8 cellular contexts compared by ENCODE assay signal in the genomic region with DNA sequence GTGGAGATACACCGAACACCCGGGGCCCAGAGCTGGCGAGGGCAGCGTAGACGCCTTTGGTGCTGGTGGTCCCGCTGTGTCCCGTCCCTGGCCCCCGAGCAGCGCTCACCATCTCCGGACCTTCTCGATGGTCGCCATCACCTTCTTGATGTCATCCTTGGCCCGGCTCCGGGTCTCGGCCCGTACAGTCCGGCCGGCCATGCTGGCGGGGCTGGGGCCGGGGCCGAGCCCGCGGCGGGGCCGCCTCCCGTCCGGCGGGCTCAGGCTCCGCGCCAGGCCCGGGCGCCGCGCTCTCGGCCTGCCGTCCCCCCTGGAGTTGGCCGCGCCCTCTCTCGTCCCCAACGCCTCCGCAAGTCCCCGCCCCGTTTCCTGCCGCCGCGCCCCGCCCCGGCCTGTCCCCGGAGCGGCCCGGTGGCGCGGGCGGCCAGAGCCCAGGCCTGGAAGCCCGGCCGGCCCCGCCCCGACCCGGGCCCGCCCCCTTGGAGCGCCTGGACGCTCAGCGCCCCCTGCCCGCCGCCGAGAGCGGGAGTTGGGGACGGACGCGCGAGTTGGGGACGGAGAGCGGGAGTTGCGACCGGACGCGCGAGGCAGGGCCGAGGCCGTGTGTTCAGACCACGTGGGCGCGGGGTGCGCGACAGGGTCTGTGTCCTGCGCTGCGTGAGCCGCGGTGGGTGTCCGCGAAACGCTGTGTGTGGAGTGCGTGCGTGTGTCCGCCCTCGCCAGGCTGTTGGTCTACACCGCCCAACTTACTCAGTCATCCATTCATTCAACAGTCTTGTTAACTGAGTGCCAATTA. TPM values are rescaled to one million over a fixed set of nuclear protein-coding genes. Genes with fewer than 3 reads are reported as not detected.
DNase-seq lines count a peak whose midpoint lies in the region; ATAC-seq and TF ChIP-seq lines count a peak whose summit lies in the region.

A gene (minus strand): TSS at position 334 of the 796 bp plus-strand sequence. CDS start 133 bp downstream, at position 201.

- peak within 1 kb of the TSS; percentile 42 for H2BK5ac ChIP-seq in neuronal stem cell (ENCODE audit: low read length)

- peak within 1 kb of the TSS; percentile 91 for H2AFZ ChIP-seq in KMS-11 (ENCODE audit: low read depth)
- H2AFZ ChIP-seq in neuronal stem cell (ENCODE audit: low read length): peak within 1 kb of the TSS; percentile 93

- H3K4me1 ChIP-seq in KMS-11 (ENCODE audit: low read depth, poor library complexity, severe bottlenecking) (peaks cover 12% of the 10 kb centered on the region), SJCRH30 (peaks cover 5% of the 10 kb centered on the region; the same call in 1 of the 2 replicates), neuronal stem cell (ENCODE audit: control insufficient read depth in 2 of 2, insufficient read depth in 1 of 2, low read depth in 1 of 2, low read length in 2 of 2) (peaks cover 16 to 20% of the 10 kb centered on the region in 2 donors)

- no peak within 1 kb of the TSS for H3K4me3 ChIP-seq in KMS-11 (IDR thresholded peaks at IDR 0.05; ENCODE audit: insufficient read depth, low read depth, low read length)
- H3K4me3 ChIP-seq in SJCRH30: peak within 1 kb of the TSS; percentile 92
- peak within 1 kb of the TSS; percentile 87 to 93 for H3K4me3 ChIP-seq in neuronal stem cell (ENCODE audit: low read length in 2 of 2)

- H3K4me2 ChIP-seq in KMS-11 (peak within 1 kb of the TSS; percentile 94), neuronal stem cell (ENCODE audit: insufficient read depth, low read length, poor library complexity, severe bottlenecking) (peak within 1 kb of the TSS; percentile 84)

- H3K27me3 ChIP-seq in KMS-11 (ENCODE audit: insufficient read depth, low read depth): no peaks in the 10 kb centered on the region
- no peaks in the 10 kb centered on the region for H3K27me3 ChIP-seq in SJCRH30
- no peaks in the 10 kb centered on the region for H3K27me3 ChIP-seq in neuronal stem cell (ENCODE audit: control insufficient read depth in 3 of 3, insufficient read depth in 3 of 3, low read depth in 1 of 3, low read length in 3 of 3)

- peak within 1 kb of the TSS; percentile 98 for H3K23ac ChIP-seq in neuronal stem cell (ENCODE audit: low read depth, low read length, poor library complexity)

- H4K8ac ChIP-seq in neuronal stem cell (ENCODE audit: low read depth, low read length): peak within 1 kb of the TSS; percentile 88

- peak within 1 kb of the TSS; percentile 79 for H3K14ac ChIP-seq in neuronal stem cell (ENCODE audit: low read length)

- WGBS in neuronal stem cell (ENCODE audit: extremely low coverage in 2 of 2, insufficient read length in 2 of 2, insufficient replicate concordance in 1 of 2), 2 donors: no CpG with 5 or more reads among the region's 97 CpGs

- H3K9ac ChIP-seq in KMS-11 (peak within 1 kb of the TSS; percentile 62; the same call in 1 of the 2 replicates), neuronal stem cell (ENCODE audit: low read depth, low read length, poor library complexity) (peak within 1 kb of the TSS; percentile 98)

- H3K36me3 ChIP-seq in KMS-11 (ENCODE audit: insufficient read depth) (no peaks in the 10 kb centered on the region), SJCRH30 (peaks cover 3% of the 10 kb centered on the region; the same call in 1 of the 2 replicates), neuronal stem cell (replicated peaks in 1 of 2; ENCODE audit: control insufficient read depth in 2 of 2, insufficient read depth in 2 of 2, low read length in 2 of 2) (peaks cover 6 to 33% of the 10 kb centered on the region in 2 donors)

- H2AK5ac ChIP-seq in neuronal stem cell (ENCODE audit: low read depth, low read length): peak within 1 kb of the TSS; percentile 85

- no peak within 1 kb of the TSS for H2BK12ac ChIP-seq in neuronal stem cell (ENCODE audit: low read length)

- ATAC-seq in GM21723 (IDR thresholded peaks at IDR 0.05; ENCODE audit: unreplicated experiment): peak; percentile 73

- H3K9me3 ChIP-seq in SJCRH30 (replicated peaks) (no peaks in the 10 kb centered on the region), neuronal stem cell (replicated peaks in 1 of 2; ENCODE audit: control insufficient read depth in 2 of 2, insufficient read depth in 1 of 2, low read depth in 1 of 2, low read length in 2 of 2) (no peaks in the 10 kb centered on the region)

- peak within 1 kb of the TSS; percentile 39 for H3K4ac ChIP-seq in neuronal stem cell (ENCODE audit: low read length)

- H4K20me1 ChIP-seq in KMS-11 (ENCODE audit: insufficient read depth): no peaks in the 10 kb centered on the region

- peak within 1 kb of the TSS; percentile 88 for H2BK15ac ChIP-seq in neuronal stem cell (ENCODE audit: low read length)

- H3K79me1 ChIP-seq in neuronal stem cell (ENCODE audit: low read depth, low read length): peaks cover 6% of the 10 kb centered on the region

- H3K27ac ChIP-seq in KMS-11: no peak within 1 kb of the TSS; the same call in 1 of the 2 replicates
- H3K27ac ChIP-seq in SJCRH30: peak within 1 kb of the TSS; percentile 44; the same call in 1 of the 2 replicates
- H3K27ac ChIP-seq in neuronal stem cell (replicated peaks; ENCODE audit: low read length): peak within 1 kb of the TSS; percentile 50

- H3K18ac ChIP-seq in neuronal stem cell (ENCODE audit: low read length): peak within 1 kb of the TSS; percentile 99

- H3K79me2 ChIP-seq in KMS-11 (ENCODE audit: insufficient read depth, low read depth): no peaks in the 10 kb centered on the region

- peak; percentile 27; the same call in 1 of the 2 replicates for TF ChIP-seq CTCF in KMS-11 (conservative IDR thresholded peaks at IDR 0.05; ENCODE audit: low read depth, low read length)
- no peak for TF ChIP-seq CTCF in subcutaneous adipose tissue (IDR thresholded peaks at IDR 0.05; ENCODE audit: low read depth)

- H2BK120ac ChIP-seq in neuronal stem cell (ENCODE audit: low read depth, low read length): peak within 1 kb of the TSS; percentile 85

- no peak within 1 kb of the TSS for H4K91ac ChIP-seq in neuronal stem cell (ENCODE audit: low read depth, low read length, poor library complexity)

- peak; percentile 93 for DNase-seq in EH (ENCODE audit: low read depth)
- DNase-seq in SJCRH30: peak; percentile 90 to 91
- DNase-seq in activated gamma-delta T cell treated with anti-CD3 and anti-CD28 coated beads, Interleukin-2, amount 50 U/mL, for 16 hours (ENCODE audit: low read depth): peak; percentile 72
- peak; percentile 85 for DNase-seq in foreskin melanocyte
- peak; percentile 92 for DNase-seq in neuronal stem cell (ENCODE audit: low spot score)

RNA-seq across cellular contexts. Expression of the gene that starts here (rescaled TPM):
- 28.1 and 30.3 TPM in 2 replicates for total RNA-seq in SJCRH30 (2014; rRNA removed; shearing (Covaris generic))
- 27.1 TPM for polyA plus RNA-seq in neuronal stem cell (2013, experiment 1 of 2)
- polyA plus RNA-seq in neuronal stem cell (2013, experiment 2 of 2): 26.1 TPM
- 10 to 100 TPM; 15.3 to 34.9 (median 24.3) TPM for total RNA-seq in subcutaneous adipose tissue
